In genomic region chr5:61184708-61185107, GRCh38 we compare ENCODE assay signal across 1 cellular context.
TF ChIP-seq lines count a peak whose summit lies in the region.

No MANE protein-coding gene starts in this region.

TF ChIP-seq in HepG2, 621 proteins besides CTCF, POLR2A, EP300 and RAD21 (continued from another document):
- no peak for TF ChIP-seq RERE (CRISPR knock-in tag; IDR thresholded peaks at IDR 0.05; ENCODE audit: low read depth)
- no peak for TF ChIP-seq ARNT (IDR thresholded peaks at IDR 0.05)
- TF ChIP-seq MAFK (conservative IDR thresholded peaks at IDR 0.05 in 1 of 2, IDR thresholded peaks at IDR 0.05 in 1 of 2; ENCODE audit: low read length in 2 of 2) = peak; percentile 79 to 80
- no peak for TF ChIP-seq ZNF296 (CRISPR knock-in tag; conservative IDR thresholded peaks at IDR 0.05)
- TF ChIP-seq ZNF556 (CRISPR knock-in tag; IDR thresholded peaks at IDR 0.05; ENCODE audit: borderline replicate concordance) = no peak
- peak; percentile 74 for TF ChIP-seq MAFF (IDR thresholded peaks at IDR 0.05; ENCODE audit: low read depth, low read length)
